11 cellular contexts compared by ENCODE assay signal in genomic region chr1:154453577-154454352, GRCh38. TPM values are rescaled to one million over a fixed set of nuclear protein-coding genes. Genes with fewer than 3 reads are reported as not detected.
A peak's percentile ranks its signal among the peaks of the same experiment; 100 is the strongest.
DNase-seq lines count a peak whose midpoint lies in the region; ATAC-seq, FAIRE-seq and TF ChIP-seq lines count a peak whose summit lies in the region.
"Had no signal": no experiment of that assay in that cellular context is flagged by ENCODE, and none has a peak within 500 bp of the region (broad histone marks: within the 10 kb centered on the region; RNA-seq: fewer than 3 reads in every experiment).

No MANE protein-coding gene starts in this region.

- H2AFZ ChIP-seq in astrocyte (ENCODE audit: low read depth, low read length) (peak overlapping the region; percentile 30), MM.1S (ENCODE audit: low read length) (no peak overlapping the region)

- peak overlapping the region; percentile 66 for H3K4me2 ChIP-seq in astrocyte (ENCODE audit: low read length)
- no peak overlapping the region for H3K4me2 ChIP-seq in MM.1S (ENCODE audit: low read depth, low read length)

- H3K27me3 ChIP-seq in astrocyte (ENCODE audit: insufficient read depth, low read length) (peaks cover 3% of the 10 kb centered on the region), MM.1S (replicated peaks; ENCODE audit: insufficient read depth, low read length) (no peaks in the 10 kb centered on the region), transverse colon (no peaks in the 10 kb centered on the region)
- H3K27me3 ChIP-seq: thyroid gland had no signal

- peaks cover 10% of the 10 kb centered on the region for H3K4me1 ChIP-seq in astrocyte (ENCODE audit: insufficient read depth, low read length)
- H3K4me1 ChIP-seq in MM.1S (ENCODE audit: low read length), result peaks cover 10% of the 10 kb centered on the region
- H3K4me1 ChIP-seq in transverse colon, result peaks cover 0 to 16% (median 5%) of the 10 kb centered on the region in 4 donors
- H3K4me1 ChIP-seq: thyroid gland had no signal

- no peak for TF ChIP-seq CTCF in astrocyte (IDR thresholded peaks at IDR 0.05; ENCODE audit: insufficient read depth, low read depth, low read length)
- no peak for TF ChIP-seq CTCF in MM.1S (IDR thresholded peaks at IDR 0.05; ENCODE audit: low read length)
- no peak for TF ChIP-seq CTCF in transverse colon (IDR thresholded peaks at IDR 0.05)

- H3K36me3 ChIP-seq in astrocyte (ENCODE audit: insufficient read depth, low read length) (no peaks in the 10 kb centered on the region), MM.1S (replicated peaks; ENCODE audit: insufficient read depth, low read length) (peaks cover 19% of the 10 kb centered on the region), transverse colon (peaks cover 0 to 57% (median 16%) of the 10 kb centered on the region in 4 donors)

- no peaks in the 10 kb centered on the region for H3K9me3 ChIP-seq in astrocyte (ENCODE audit: insufficient read depth, low read depth, low read length)
- H3K9me3 ChIP-seq in MM.1S (replicated peaks; ENCODE audit: insufficient read depth, low read length), result no peaks in the 10 kb centered on the region
- H3K9me3 ChIP-seq in transverse colon, result no peaks in the 10 kb centered on the region
- H3K9me3 ChIP-seq: thyroid gland had no signal

- DNase-seq in stimulated activated naive CD8-positive, alpha-beta T cell treated with anti-CD3 and anti-CD28 coated beads, Interleukin-15, Interleukin-2, amounts not matched to agents 100 U/mL and 50 U/mL, for 24 hours, result peak; percentile 40
- no peak for DNase-seq in stimulated activated naive CD8-positive, alpha-beta T cell treated with anti-CD3 and anti-CD28 coated beads, Interleukin-15, amount 100 ng/mL, for 72 hours
- DNase-seq in astrocyte (ENCODE audit: low read depth), result peak; percentile 62
- no peak for DNase-seq in left ventricle myocardium superior
- DNase-seq in iPS-NIHi11 (ENCODE audit: low spot score), result no peak
- DNase-seq in activated T-cell treated with anti-CD3 and anti-CD28 coated beads, Interleukin-2, amount 50 U/mL, for 1 hour, result no peak
- no peak for DNase-seq in MM.1S
- no peak for DNase-seq in transverse colon
- DNase-seq: SIG-M5, thyroid gland had no signal

- H3K27ac Mint-ChIP-seq in stimulated activated naive CD8-positive, alpha-beta T cell treated with anti-CD3 and anti-CD28 coated beads, Interleukin-15, amount 100 ng/mL, for 72 hours, result no peak overlapping the region
- peak overlapping the region; percentile 14 for H3K27ac Mint-ChIP-seq in astrocyte (ENCODE audit: unreplicated experiment)

- H3K9ac ChIP-seq in astrocyte (ENCODE audit: low read length) (no peak overlapping the region), MM.1S (ENCODE audit: low read length) (no peak overlapping the region)

- no peaks in the 10 kb centered on the region for H3K79me2 ChIP-seq in astrocyte (ENCODE audit: insufficient read depth, low read length)
- peaks cover 4% of the 10 kb centered on the region; the same call in 1 of the 2 replicates for H3K79me2 ChIP-seq in MM.1S (ENCODE audit: low read length)

- no peak for TF ChIP-seq EP300 in transverse colon (IDR thresholded peaks at IDR 0.05; ENCODE audit: low read depth)

- no peaks in the 10 kb centered on the region for H3K9me2 ChIP-seq in MM.1S (replicated peaks; ENCODE audit: insufficient read depth, low read length)

- peak; percentile 40 for ATAC-seq in stimulated activated naive CD8-positive, alpha-beta T cell treated with anti-CD3 and anti-CD28 coated beads, Interleukin-15, Interleukin-2, amounts not matched to agents 100 U/mL and 50 U/mL, for 24 hours
- no peak for ATAC-seq in stimulated activated naive CD8-positive, alpha-beta T cell treated with anti-CD3 and anti-CD28 coated beads, Interleukin-15, amount 100 ng/mL, for 72 hours
- ATAC-seq in left ventricle myocardium superior, result peak; percentile 83

- TF ChIP-seq POLR2A in transverse colon (IDR thresholded peaks at IDR 0.05), result no peak

- H3K9me3 Mint-ChIP-seq in stimulated activated naive CD8-positive, alpha-beta T cell treated with anti-CD3 and anti-CD28 coated beads, Interleukin-15, amount 100 ng/mL, for 72 hours, result no peaks in the 10 kb centered on the region
- no peaks in the 10 kb centered on the region for H3K9me3 Mint-ChIP-seq in astrocyte (ENCODE audit: unreplicated experiment)

- no peak for FAIRE-seq in astrocyte (lab: Jason Lieb, UNC)
- FAIRE-seq: D721Med had no signal

- peaks cover 8% of the 10 kb centered on the region for H3K36me3 Mint-ChIP-seq in astrocyte (ENCODE audit: low read depth, unreplicated experiment)

- intact Hi-C loops in left ventricle myocardium superior (cut with micrococcal nuclease), result no loop called here
- intact Hi-C loops in transverse colon (cut with DNase I; ENCODE audit: low total_unique reads), result no loop called here

- H3K4me3 ChIP-seq in astrocyte (ENCODE audit: insufficient read depth, low read depth, low read length) (no peak overlapping the region), MM.1S (ENCODE audit: low read length) (no peak overlapping the region), transverse colon (no peak overlapping the region)
- H3K4me3 ChIP-seq: thyroid gland had no signal

- peaks cover 14% of the 10 kb centered on the region for H3K27me3 Mint-ChIP-seq in stimulated activated naive CD8-positive, alpha-beta T cell treated with anti-CD3 and anti-CD28 coated beads, Interleukin-15, amount 100 ng/mL, for 72 hours
- H3K27me3 Mint-ChIP-seq in astrocyte (ENCODE audit: low read depth, unreplicated experiment), result peaks cover 25% of the 10 kb centered on the region

- no peaks in the 10 kb centered on the region for H3F3A ChIP-seq in MM.1S (ENCODE audit: insufficient read depth, low read length)

- WGBS in transverse colon (ENCODE audit: low coverage in 1 of 2), 2 donors, result 67% methylated on average over 5 of the region's 5 CpGs; no CpG with 5 or more reads in 1 of the 2 donors

- H4K20me1 ChIP-seq in astrocyte (ENCODE audit: insufficient read depth, low read length), result no peaks in the 10 kb centered on the region
- no peaks in the 10 kb centered on the region for H4K20me1 ChIP-seq in MM.1S (ENCODE audit: insufficient read depth, low read length)

- H3K4me3 Mint-ChIP-seq in stimulated activated naive CD8-positive, alpha-beta T cell treated with anti-CD3 and anti-CD28 coated beads, Interleukin-15, amount 100 ng/mL, for 72 hours, result peak overlapping the region in 1 of 2 donors; percentile 1
- no peak overlapping the region for H3K4me3 Mint-ChIP-seq in astrocyte (ENCODE audit: unreplicated experiment)

- in situ Hi-C loops in transverse colon (cut with MboI; ENCODE audit: low pct_ligation_motif_present in 1 of 4, low pct_unique_long_range_greater_than_20kb in 1 of 4, low sequenced_read_pairs in 3 of 4), result no loop called here

- H3K4me1 Mint-ChIP-seq in stimulated activated naive CD8-positive, alpha-beta T cell treated with anti-CD3 and anti-CD28 coated beads, Interleukin-15, amount 100 ng/mL, for 72 hours, result peaks cover 24% of the 10 kb centered on the region
- peaks cover 14% of the 10 kb centered on the region for H3K4me1 Mint-ChIP-seq in astrocyte (ENCODE audit: low read depth, unreplicated experiment)

- H3K27ac ChIP-seq in astrocyte (ENCODE audit: low read depth, low read length) (no peak overlapping the region), MM.1S (ENCODE audit: low read length) (no peak overlapping the region), transverse colon (no peak overlapping the region)
- H3K27ac ChIP-seq: thyroid gland had no signal

RNA-seq across cellular contexts. Expression of gene TDRD10, which starts 48.3 kb away (rescaled TPM):
- total RNA-seq in astrocyte (not detected in 2 replicates), left ventricle myocardium superior (1.9 TPM), transverse colon (1 to 10 TPM in 1 of 4 donors, under 1 TPM in 1, not detected in 2; 0.96 to 3.3 TPM)

RNA-seq across cellular contexts. Expression of gene SHE, which starts 48.4 kb away (rescaled TPM):
- total RNA-seq in astrocyte, result not detected in 2 replicates
- 10.2 TPM for total RNA-seq in left ventricle myocardium superior
- total RNA-seq in transverse colon, result 10 to 100 TPM in 1 of 4 donors, 1 to 10 TPM in 3; 5.2 to 15.0 (median 6.7) TPM

RNA-seq across cellular contexts. Expression of gene IL6R, which starts 48.6 kb away (rescaled TPM):
- total RNA-seq in astrocyte (2.2 and 2.5 TPM in 2 replicates), left ventricle myocardium superior (15.3 TPM), transverse colon (100 to 1,000 TPM in 1 of 4 donors, 10 to 100 TPM in 3; 10.7 to 107 (median 77.3) TPM)

Comparison
In these comparisons a context has a peak if more than half of its experiments do, and no peak if none do; other contexts are left out.
1. DNase-seq: peak in stimulated activated naive CD8-positive, alpha-beta T cell treated with anti-CD3 and anti-CD28 coated beads, Interleukin-15, Interleukin-2, amounts not matched to agents 100 U/mL and 50 U/mL, for 24 hours (single experiment) and astrocyte (single experiment); none in stimulated activated naive CD8-positive, alpha-beta T cell treated with anti-CD3 and anti-CD28 coated beads, Interleukin-15, amount 100 ng/mL, for 72 hours (0 of 2), left ventricle myocardium superior (single experiment), iPS-NIHi11 (single experiment), activated T-cell treated with anti-CD3 and anti-CD28 coated beads, Interleukin-2, amount 50 U/mL, for 1 hour (single experiment), MM.1S (single experiment) and transverse colon (single experiment).